Comparison of ENCODE assay signal across 19 cellular contexts in the genomic region with DNA sequence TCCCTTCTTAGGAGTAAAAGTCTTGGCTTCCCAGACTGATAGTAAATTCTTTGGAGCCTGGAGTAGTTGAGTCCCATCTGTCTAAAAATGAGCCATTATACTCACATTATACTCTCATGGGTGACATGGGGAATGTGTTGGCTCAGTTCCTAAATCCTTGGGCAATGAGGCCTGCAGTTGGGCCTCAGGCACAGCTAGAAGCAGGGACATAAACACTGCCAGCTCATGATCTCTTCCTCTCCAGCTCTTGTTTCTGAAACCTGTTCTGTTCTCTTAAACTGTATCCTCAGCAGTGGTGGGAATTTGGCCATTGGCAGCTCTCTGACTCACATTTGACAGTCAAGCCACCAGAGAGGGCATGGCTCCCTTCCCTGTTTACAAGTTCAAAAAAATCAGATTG.
DNase-seq lines count a peak whose midpoint lies in the region; ATAC-seq, FAIRE-seq and TF ChIP-seq lines count a peak whose summit lies in the region.
"Had no signal": no experiment of that assay in that cellular context is flagged by ENCODE, and none has a peak within 500 bp of the region (broad histone marks: within the 10 kb centered on the region; RNA-seq: fewer than 3 reads in every experiment).

No MANE protein-coding gene starts in this region.

- no peak for TF ChIP-seq CTCF in bronchial epithelial cell (IDR thresholded peaks at IDR 0.05; ENCODE audit: insufficient read depth, low read length, severe bottlenecking)

- DNase-seq in DMS79 (lab: John Stamatoyannopoulos, UW) (peak; percentile 11), M059J (ENCODE audit: low read depth) (peak; percentile 4), bronchial epithelial cell (ENCODE audit: low read depth) (peak; percentile 5), renal cortical epithelial cell (ENCODE audit: low read depth) (peak; percentile 49)
- DNase-seq in natural killer cell treated with Interleukin-12 subunit alpha and Interleukin-12 subunit beta and Interleukin-15 and Interleukin-18, amount 100 ng/mL, for 72 hours (ENCODE audit: low spot score), result no peak
- DNase-seq: amygdala, DMS153, lower lobe of right lung, NCI-H1436 treated with DMSO at 0.1 percent for 48 hours, pancreas, SJCRH30 had no signal

- no peak overlapping the region for H3K27ac Mint-ChIP-seq in natural killer cell treated with Interleukin-12 subunit alpha and Interleukin-12 subunit beta and Interleukin-15 and Interleukin-18, amount 100 ng/mL, for 72 hours
- H3K27ac Mint-ChIP-seq: activated T-helper 2 cell treated with anti-CD3 and anti-CD28 coated beads, Interferon-gamma antibody, Interleukin-2, Interleukin-4, amounts not matched to agents 10 μg/mL and 5 μg/mL and 100 μg/mL, durations not matched to agents 14 hours and 24 hours and 36 hours had no signal

- no peaks in the 10 kb centered on the region for H3K36me3 Mint-ChIP-seq in natural killer cell treated with Interleukin-12 subunit alpha and Interleukin-12 subunit beta and Interleukin-15 and Interleukin-18, amount 100 ng/mL, for 72 hours

- peaks cover 15% of the 10 kb centered on the region for H3K9me3 Mint-ChIP-seq in natural killer cell treated with Interleukin-12 subunit alpha and Interleukin-12 subunit beta and Interleukin-15 and Interleukin-18, amount 100 ng/mL, for 72 hours
- H3K9me3 Mint-ChIP-seq: activated T-helper 2 cell treated with anti-CD3 and anti-CD28 coated beads, Interferon-gamma antibody, Interleukin-2, Interleukin-4, amounts not matched to agents 10 μg/mL and 5 μg/mL and 100 μg/mL, durations not matched to agents 14 hours and 24 hours and 36 hours had no signal

- H3K4me3 ChIP-seq in bronchial epithelial cell (ENCODE audit: low read depth, low read length), result no peak overlapping the region
- H3K4me3 ChIP-seq: gastroesophageal sphincter, lower lobe of right lung, pancreas, SJCRH30, tibial nerve had no signal

- no peaks in the 10 kb centered on the region for H3K27me3 ChIP-seq in bronchial epithelial cell (ENCODE audit: control insufficient read depth, insufficient read depth, low read length)
- H3K27me3 ChIP-seq: gastroesophageal sphincter, pancreas, SJCRH30, tibial nerve had no signal

- no peak for ATAC-seq in GM21737 (IDR thresholded peaks at IDR 0.05; ENCODE audit: unreplicated experiment)
- no peak for ATAC-seq in GM18858 (IDR thresholded peaks at IDR 0.05; ENCODE audit: unreplicated experiment)
- ATAC-seq in GM18511 (IDR thresholded peaks at IDR 0.05; ENCODE audit: unreplicated experiment), result no peak
- ATAC-seq in natural killer cell treated with Interleukin-12 subunit alpha and Interleukin-12 subunit beta and Interleukin-15 and Interleukin-18, amount 100 ng/mL, for 72 hours, result no peak
- ATAC-seq: activated CD4-positive, CD25-positive, alpha-beta regulatory T cell treated with anti-CD3 and anti-CD28 coated beads, Interleukin-2, amount 50 U/mL, for 24 hours; gastroesophageal sphincter; lower lobe of right lung had no signal

- FAIRE-seq in bronchial epithelial cell (lab: Jason Lieb, UNC), result no peak
- FAIRE-seq: colon, pancreas had no signal

- H3K4me1 Mint-ChIP-seq in natural killer cell treated with Interleukin-12 subunit alpha and Interleukin-12 subunit beta and Interleukin-15 and Interleukin-18, amount 100 ng/mL, for 72 hours (ENCODE audit: low read depth in 2 of 2), result no peaks in the 10 kb centered on the region

- no peaks in the 10 kb centered on the region for H3K36me3 ChIP-seq in bronchial epithelial cell (ENCODE audit: control insufficient read depth, insufficient read depth, low read length)
- H3K36me3 ChIP-seq: gastroesophageal sphincter, lower lobe of right lung, pancreas, SJCRH30, tibial nerve had no signal

- no peaks in the 10 kb centered on the region for H3K27me3 Mint-ChIP-seq in natural killer cell treated with Interleukin-12 subunit alpha and Interleukin-12 subunit beta and Interleukin-15 and Interleukin-18, amount 100 ng/mL, for 72 hours

- H3K4me3 Mint-ChIP-seq in natural killer cell treated with Interleukin-12 subunit alpha and Interleukin-12 subunit beta and Interleukin-15 and Interleukin-18, amount 100 ng/mL, for 72 hours, result no peak overlapping the region
